In the genomic region with DNA sequence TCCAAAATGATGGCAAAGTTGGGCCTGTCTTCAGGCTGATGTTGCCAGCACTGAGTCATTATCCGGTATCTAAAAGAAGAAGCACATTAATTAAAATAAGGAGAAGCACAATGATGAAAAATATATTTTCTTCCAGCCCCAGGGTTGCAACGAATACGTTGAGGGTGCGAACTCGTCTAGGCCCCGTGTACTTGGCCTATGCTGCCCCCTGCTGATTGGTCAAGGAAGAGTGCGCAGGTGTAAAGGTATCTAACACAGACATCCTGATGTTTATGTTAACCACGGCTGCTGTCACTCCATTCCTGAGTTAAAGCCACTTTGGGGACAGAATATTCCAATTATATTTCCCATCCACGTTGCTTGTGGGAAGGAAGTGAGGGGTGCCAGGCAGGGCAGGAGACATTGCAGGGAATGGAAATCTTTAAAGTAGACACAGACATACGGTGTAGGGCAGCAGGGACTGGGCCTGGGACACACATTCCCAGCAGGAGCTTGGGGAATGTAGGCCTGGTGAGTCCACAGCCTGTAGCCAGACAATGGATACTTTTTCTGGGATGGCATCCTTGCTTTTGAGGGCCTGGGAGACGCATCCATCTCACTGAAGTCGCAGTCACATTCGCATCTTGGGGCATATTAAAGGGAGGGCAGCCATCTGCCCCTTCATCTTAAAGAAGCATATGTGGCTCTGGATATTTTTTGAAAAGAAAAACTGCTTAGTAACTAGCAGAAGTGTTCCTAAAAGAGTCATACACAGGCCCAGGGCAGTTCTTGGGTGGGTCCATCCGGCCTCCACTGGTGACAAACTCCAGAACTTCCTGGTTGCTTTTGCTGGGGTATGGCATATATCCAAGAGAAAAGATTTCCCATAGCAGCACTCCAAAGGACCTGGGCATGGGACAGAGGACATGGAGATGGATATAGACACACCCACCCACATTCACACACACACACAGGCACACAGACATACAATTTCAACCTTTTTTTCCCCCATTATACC, we compare ENCODE assay signal across 8 cellular contexts.
DNase-seq lines count a peak whose midpoint lies in the region; ATAC-seq, FAIRE-seq and TF ChIP-seq lines count a peak whose summit lies in the region.

No MANE protein-coding gene starts in this region.

- intact Hi-C loops in HepG2 (cut with micrococcal nuclease; ENCODE audit: unreplicated experiment): loop anchor here (1.0 to 2.0 kb wide), 3 partner anchors 142 to 376 kb away; no protein-coding TSS in a partner anchor

- H4K20me1 ChIP-seq in HepG2 (ENCODE audit: insufficient read depth, low read length): no peaks in the 10 kb centered on the region

- no peaks in the 10 kb centered on the region for H3K4me1 ChIP-seq in HepG2 (ENCODE audit: insufficient read depth, low read length)

- peak; percentile 93 for TF ChIP-seq RAD21 in HepG2 (CRISPR knock-in tag; IDR thresholded peaks at IDR 0.05)

- peaks cover 0 to 16% of the 10 kb centered on the region in 2 experiments; a peak in 3 of 5 replicates for H3K27me3 ChIP-seq in HepG2 (ENCODE audit: control insufficient read depth in 1 of 2, insufficient read depth in 2 of 2, low read length in 2 of 2)

- no peak overlapping the region for H2AFZ ChIP-seq in HepG2 (ENCODE audit: low read length)

- ATAC-seq in HG02610 (IDR thresholded peaks at IDR 0.05; ENCODE audit: unreplicated experiment) (peak; percentile 77), HepG2 (peak; percentile 99), HG02571 (IDR thresholded peaks at IDR 0.05; ENCODE audit: unreplicated experiment) (no peak)

- no TSS peak for BruUV-seq in HepG2 (replicated peaks; lab: Mats Ljungman, UMichigan)

- peak; percentile 94 for TF ChIP-seq CTCF in HepG2 (CRISPR knock-in tag; IDR thresholded peaks at IDR 0.05)

- H3K9me3 ChIP-seq in HepG2 (ENCODE audit: low read length): no peaks in the 10 kb centered on the region

- in situ Hi-C loops in HepG2 (cut with HindIII; ENCODE audit: extremely low pct_ligation_motif_present, low pct_unique_long_range_greater_than_20kb): no loop called here

- POLR2A ChIA-PET in HepG2 (lab: Yijun Ruan, JAX): no interaction called here

- FAIRE-seq in HepG2 (lab: Jason Lieb, UNC): peak; percentile 95

- no peak overlapping the region for H3K9ac ChIP-seq in HepG2 (ENCODE audit: insufficient read depth, low read depth, low read length)

- CTCF ChIA-PET in HepG2 (lab: Yijun Ruan, JAX; ENCODE audit: low intra/inter-chr PET ratio, low total read pairs): interaction anchor here (1.1 to 5.7 kb wide), 5 partner anchors 234 to 376 kb away, joined by 3 to 111 read pairs (median 15); no protein-coding TSS in a partner anchor

- TF ChIP-seq POLR2A in HepG2 (IDR thresholded peaks at IDR 0.05; ENCODE audit: insufficient read depth in 1 of 2, low read depth in 2 of 2, low read length in 2 of 2): no peak

- H3K36me3 ChIP-seq in HepG2 (replicated peaks in 1 of 2; ENCODE audit: control insufficient read depth in 1 of 2, insufficient read depth in 2 of 2, low read length in 2 of 2): no peaks in the 10 kb centered on the region

- no peak overlapping the region for H3K4me3 ChIP-seq in HepG2 (replicated peaks in 1 of 3; ENCODE audit: insufficient read depth in 1 of 3, low read depth in 2 of 3, low read length in 3 of 3)

- WGBS in HepG2 (ENCODE audit: low lambda C conversion rate): 6% methylated on average over 14 of the region's 14 CpGs

- DNase-seq in COR-L47 (lab: John Stamatoyannopoulos, UW): peak; percentile 59
- peak; percentile 83 for DNase-seq in NCI-H2227 treated with DMSO at 0.1 percent for 48 hours (lab: John Stamatoyannopoulos, UW)
- DNase-seq in activated CD4-positive, alpha-beta T cell treated with anti-CD3 and anti-CD28 coated beads for 1 hour: peak; percentile 56
- peak; percentile 13 for DNase-seq in cerebellum (ENCODE audit: low spot score)
- DNase-seq in HepG2 (ENCODE audit: low spot score): peak; percentile 69
- DNase-seq in stimulated activated CD4-positive, alpha-beta T cell treated with anti-CD3 and anti-CD28 coated beads, TNF-alpha, amount 100 ng/mL, for 48 hours (ENCODE audit: low read depth in 3 of 3): peak; percentile 58 to 68 (median 67)

- TF ChIP-seq EP300 in HepG2 (IDR thresholded peaks at IDR 0.05; ENCODE audit: low read depth in 2 of 2, low read length in 2 of 2): no peak
- TF ChIP-seq EP300 in HepG2 (CRISPR knock-in tag; IDR thresholded peaks at IDR 0.05; ENCODE audit: borderline replicate concordance): no peak

- no peaks in the 10 kb centered on the region for H3K79me2 ChIP-seq in HepG2 (ENCODE audit: insufficient read depth, low read length)

- H3K4me2 ChIP-seq in HepG2 (ENCODE audit: low read depth, low read length): no peak overlapping the region

- no peak overlapping the region for H3K27ac ChIP-seq in HepG2 (ENCODE audit: extremely low read length, insufficient read depth, low read length)

TF ChIP-seq in HepG2, 621 proteins besides CTCF, POLR2A, EP300 and RAD21 (continues in another document):
- TF ChIP-seq ZNF350 (CRISPR knock-in tag; IDR thresholded peaks at IDR 0.05; ENCODE audit: borderline replicate concordance, low read depth) (peak; percentile 27; the same call in 1 of the 2 replicates), KDM2A (CRISPR knock-in tag; IDR thresholded peaks at IDR 0.05; ENCODE audit: borderline replicate concordance, low read depth) (peak; percentile 75; the same call in 1 of the 2 replicates), PITX1 (CRISPR knock-in tag; IDR thresholded peaks at IDR 0.05) (no peak), ZNF138 (CRISPR knock-in tag; IDR thresholded peaks at IDR 0.05; ENCODE audit: low read depth) (no peak), ZBTB7B (CRISPR knock-in tag; IDR thresholded peaks at IDR 0.05) (no peak), GATAD1 (CRISPR knock-in tag; IDR thresholded peaks at IDR 0.05) (no peak)
- TF ChIP-seq, protein P1, sequence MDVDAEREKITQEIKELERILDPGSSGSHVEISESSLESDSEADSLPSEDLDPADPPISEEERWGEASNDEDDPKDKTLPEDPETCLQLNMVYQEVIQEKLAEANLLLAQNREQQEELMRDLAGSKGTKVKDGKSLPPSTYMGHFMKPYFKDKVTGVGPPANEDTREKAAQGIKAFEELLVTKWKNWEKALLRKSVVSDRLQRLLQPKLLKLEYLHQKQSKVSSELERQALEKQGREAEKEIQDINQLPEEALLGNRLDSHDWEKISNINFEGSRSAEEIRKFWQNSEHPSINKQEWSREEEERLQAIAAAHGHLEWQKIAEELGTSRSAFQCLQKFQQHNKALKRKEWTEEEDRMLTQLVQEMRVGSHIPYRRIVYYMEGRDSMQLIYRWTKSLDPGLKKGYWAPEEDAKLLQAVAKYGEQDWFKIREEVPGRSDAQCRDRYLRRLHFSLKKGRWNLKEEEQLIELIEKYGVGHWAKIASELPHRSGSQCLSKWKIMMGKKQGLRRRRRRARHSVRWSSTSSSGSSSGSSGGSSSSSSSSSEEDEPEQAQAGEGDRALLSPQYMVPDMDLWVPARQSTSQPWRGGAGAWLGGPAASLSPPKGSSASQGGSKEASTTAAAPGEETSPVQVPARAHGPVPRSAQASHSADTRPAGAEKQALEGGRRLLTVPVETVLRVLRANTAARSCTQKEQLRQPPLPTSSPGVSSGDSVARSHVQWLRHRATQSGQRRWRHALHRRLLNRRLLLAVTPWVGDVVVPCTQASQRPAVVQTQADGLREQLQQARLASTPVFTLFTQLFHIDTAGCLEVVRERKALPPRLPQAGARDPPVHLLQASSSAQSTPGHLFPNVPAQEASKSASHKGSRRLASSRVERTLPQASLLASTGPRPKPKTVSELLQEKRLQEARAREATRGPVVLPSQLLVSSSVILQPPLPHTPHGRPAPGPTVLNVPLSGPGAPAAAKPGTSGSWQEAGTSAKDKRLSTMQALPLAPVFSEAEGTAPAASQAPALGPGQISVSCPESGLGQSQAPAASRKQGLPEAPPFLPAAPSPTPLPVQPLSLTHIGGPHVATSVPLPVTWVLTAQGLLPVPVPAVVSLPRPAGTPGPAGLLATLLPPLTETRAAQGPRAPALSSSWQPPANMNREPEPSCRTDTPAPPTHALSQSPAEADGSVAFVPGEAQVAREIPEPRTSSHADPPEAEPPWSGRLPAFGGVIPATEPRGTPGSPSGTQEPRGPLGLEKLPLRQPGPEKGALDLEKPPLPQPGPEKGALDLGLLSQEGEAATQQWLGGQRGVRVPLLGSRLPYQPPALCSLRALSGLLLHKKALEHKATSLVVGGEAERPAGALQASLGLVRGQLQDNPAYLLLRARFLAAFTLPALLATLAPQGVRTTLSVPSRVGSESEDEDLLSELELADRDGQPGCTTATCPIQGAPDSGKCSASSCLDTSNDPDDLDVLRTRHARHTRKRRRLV (CRISPR knock-in tag; IDR thresholded peaks at IDR 0.05): no peak
- TF ChIP-seq, protein P2, sequence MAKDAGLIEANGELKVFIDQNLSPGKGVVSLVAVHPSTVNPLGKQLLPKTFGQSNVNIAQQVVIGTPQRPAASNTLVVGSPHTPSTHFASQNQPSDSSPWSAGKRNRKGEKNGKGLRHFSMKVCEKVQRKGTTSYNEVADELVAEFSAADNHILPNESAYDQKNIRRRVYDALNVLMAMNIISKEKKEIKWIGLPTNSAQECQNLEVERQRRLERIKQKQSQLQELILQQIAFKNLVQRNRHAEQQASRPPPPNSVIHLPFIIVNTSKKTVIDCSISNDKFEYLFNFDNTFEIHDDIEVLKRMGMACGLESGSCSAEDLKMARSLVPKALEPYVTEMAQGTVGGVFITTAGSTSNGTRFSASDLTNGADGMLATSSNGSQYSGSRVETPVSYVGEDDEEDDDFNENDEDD (CRISPR knock-in tag; IDR thresholded peaks at IDR 0.05; ENCODE audit: borderline replicate concordance): no peak

Comparison
In these comparisons a context has a peak if more than half of its experiments do, and no peak if none do; other contexts are left out.
1. DNase-seq: peak in every context shown above with its lines; median percentile 83 in NCI-H2227 treated with DMSO at 0.1 percent for 48 hours; 69 in HepG2; 67 in stimulated activated CD4-positive, alpha-beta T cell treated with anti-CD3 and anti-CD28 coated beads, TNF-alpha, amount 100 ng/mL, for 48 hours; 59 in COR-L47; 56 in activated CD4-positive, alpha-beta T cell treated with anti-CD3 and anti-CD28 coated beads for 1 hour; 13 in cerebellum.